12 cellular contexts compared by ENCODE assay signal in the genomic region with DNA sequence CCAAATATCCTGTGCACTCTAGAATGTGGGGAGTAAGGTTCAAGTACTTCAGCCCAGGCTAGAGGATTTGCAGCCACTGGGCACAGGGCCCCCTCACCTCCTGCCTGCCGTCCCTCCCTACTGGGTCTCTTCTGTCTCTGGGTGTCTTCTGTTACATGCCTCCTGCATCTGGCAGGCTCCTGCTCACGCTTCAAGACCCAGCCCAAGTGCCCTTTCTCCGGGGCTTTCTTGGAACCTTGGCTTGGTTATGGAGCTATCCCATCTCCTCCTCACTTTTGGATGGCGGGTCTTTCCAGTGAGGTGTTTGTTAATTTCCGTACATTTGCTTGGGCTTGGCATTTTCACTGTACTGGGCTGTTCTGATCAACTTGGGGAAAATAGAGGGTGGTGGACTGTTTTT.
DNase-seq lines count a peak whose midpoint lies in the region; ATAC-seq and TF ChIP-seq lines count a peak whose summit lies in the region.
"Had no signal": no experiment of that assay in that cellular context is flagged by ENCODE, and none has a peak within 500 bp of the region (broad histone marks: within the 10 kb centered on the region; RNA-seq: fewer than 3 reads in every experiment).

No MANE protein-coding gene starts in this region.

- peaks cover 13% of the 10 kb centered on the region for H3K4me1 Mint-ChIP-seq in stimulated activated naive CD8-positive, alpha-beta T cell treated with anti-CD3 and anti-CD28 coated beads, Interleukin-15, Interleukin-2, amounts not matched to agents 100 ng/mL and 50 ng/mL, for 24 hours (ENCODE audit: low read depth)
- H3K4me1 Mint-ChIP-seq in stimulated activated naive CD8-positive, alpha-beta T cell treated with anti-CD3 and anti-CD28 coated beads, Interleukin-15, amount 100 ng/mL, for 72 hours: peaks cover 32% of the 10 kb centered on the region
- no peaks in the 10 kb centered on the region for H3K4me1 Mint-ChIP-seq in activated T-helper 17 cell treated with anti-CD3 and anti-CD28 coated beads, Interleukin-2, amount 50 U/mL, for 72 hours

- peak overlapping the region; percentile 52 for H3K27ac Mint-ChIP-seq in stimulated activated naive CD8-positive, alpha-beta T cell treated with anti-CD3 and anti-CD28 coated beads, Interleukin-15, Interleukin-2, amounts not matched to agents 100 ng/mL and 50 ng/mL, for 24 hours
- H3K27ac Mint-ChIP-seq in stimulated activated naive CD8-positive, alpha-beta T cell treated with anti-CD3 and anti-CD28 coated beads, Interleukin-15, amount 100 ng/mL, for 72 hours: no peak overlapping the region
- peak overlapping the region; percentile 56 for H3K27ac Mint-ChIP-seq in activated T-helper 17 cell treated with anti-CD3 and anti-CD28 coated beads, Interleukin-2, amount 50 U/mL, for 72 hours

- no peak overlapping the region for H3K4me3 ChIP-seq in esophagus muscularis mucosa
- H3K4me3 ChIP-seq: GM12878 had no signal

- H3K27me3 ChIP-seq in esophagus muscularis mucosa: no peaks in the 10 kb centered on the region
- H3K27me3 ChIP-seq: BE2C had no signal

- no peak for DNase-seq in stimulated activated naive CD8-positive, alpha-beta T cell treated with anti-CD3 and anti-CD28 coated beads, Interleukin-15, amount 100 ng/mL, for 72 hours
- DNase-seq in esophagus muscularis mucosa (ENCODE audit: extremely low spot score): peak; percentile 55
- DNase-seq in left lobe of liver (ENCODE audit: low spot score): no peak
- no peak for DNase-seq in T1000 (lab: John Stamatoyannopoulos, UW)
- no peak for DNase-seq in activated CD4-positive, CD25-positive, alpha-beta regulatory T cell (lab: John Stamatoyannopoulos, UW)
- DNase-seq: BE2C; CD4-positive, alpha-beta memory T cell; DMS79 had no signal

- H3K27ac ChIP-seq in esophagus muscularis mucosa (replicated peaks in 1 of 4): no peak overlapping the region
- H3K27ac ChIP-seq: C4-2B had no signal

- WGBS in esophagus muscularis mucosa: 98% methylated on average over 5 of the region's 5 CpGs

- H3K36me3 ChIP-seq in esophagus muscularis mucosa: peaks cover 0 to 17% (median 6%) of the 10 kb centered on the region in 4 donors
- H3K36me3 ChIP-seq: BE2C had no signal

- intact Hi-C loops in esophagus muscularis mucosa (cut with DNase I): no loop called here

- H3K4me3 Mint-ChIP-seq in stimulated activated naive CD8-positive, alpha-beta T cell treated with anti-CD3 and anti-CD28 coated beads, Interleukin-15, Interleukin-2, amounts not matched to agents 100 ng/mL and 50 ng/mL, for 24 hours: no peak overlapping the region
- no peak overlapping the region for H3K4me3 Mint-ChIP-seq in stimulated activated naive CD8-positive, alpha-beta T cell treated with anti-CD3 and anti-CD28 coated beads, Interleukin-15, amount 100 ng/mL, for 72 hours
- no peak overlapping the region for H3K4me3 Mint-ChIP-seq in activated T-helper 17 cell treated with anti-CD3 and anti-CD28 coated beads, Interleukin-2, amount 50 U/mL, for 72 hours
- H3K4me3 Mint-ChIP-seq: CD4-positive, alpha-beta memory T cell had no signal

- no peaks in the 10 kb centered on the region for H3K9me3 ChIP-seq in esophagus muscularis mucosa
- H3K9me3 ChIP-seq: BE2C had no signal

- ATAC-seq in stimulated activated naive CD8-positive, alpha-beta T cell treated with anti-CD3 and anti-CD28 coated beads, Interleukin-15, amount 100 ng/mL, for 72 hours: no peak
- ATAC-seq in activated T-helper 17 cell treated with anti-CD3 and anti-CD28 coated beads, Interleukin-2, amount 50 U/mL, for 72 hours (replicated peaks): no peak
- no peak for ATAC-seq in left lobe of liver
- ATAC-seq: GM12878 had no signal

- no peak for TF ChIP-seq EP300 in esophagus muscularis mucosa (IDR thresholded peaks at IDR 0.05)

- TF ChIP-seq CTCF in esophagus muscularis mucosa (IDR thresholded peaks at IDR 0.05): no peak

- no peak for TF ChIP-seq POLR2A in esophagus muscularis mucosa (IDR thresholded peaks at IDR 0.05; ENCODE audit: low read depth)

- H3K36me3 Mint-ChIP-seq in stimulated activated naive CD8-positive, alpha-beta T cell treated with anti-CD3 and anti-CD28 coated beads, Interleukin-15, Interleukin-2, amounts not matched to agents 100 ng/mL and 50 ng/mL, for 24 hours (ENCODE audit: low read depth): peaks cover 16% of the 10 kb centered on the region
- H3K36me3 Mint-ChIP-seq in activated T-helper 17 cell treated with anti-CD3 and anti-CD28 coated beads, Interleukin-2, amount 50 U/mL, for 72 hours (ENCODE audit: low read depth): peaks cover 5% of the 10 kb centered on the region

- H3K27me3 Mint-ChIP-seq in stimulated activated naive CD8-positive, alpha-beta T cell treated with anti-CD3 and anti-CD28 coated beads, Interleukin-15, Interleukin-2, amounts not matched to agents 100 ng/mL and 50 ng/mL, for 24 hours: no peaks in the 10 kb centered on the region
- no peaks in the 10 kb centered on the region for H3K27me3 Mint-ChIP-seq in stimulated activated naive CD8-positive, alpha-beta T cell treated with anti-CD3 and anti-CD28 coated beads, Interleukin-15, amount 100 ng/mL, for 72 hours
- H3K27me3 Mint-ChIP-seq in activated T-helper 17 cell treated with anti-CD3 and anti-CD28 coated beads, Interleukin-2, amount 50 U/mL, for 72 hours: no peaks in the 10 kb centered on the region
- H3K27me3 Mint-ChIP-seq: CD4-positive, alpha-beta memory T cell had no signal

- H3K4me1 ChIP-seq in esophagus muscularis mucosa: peaks cover 12 to 38% (median 34%) of the 10 kb centered on the region in 4 donors
- H3K4me1 ChIP-seq: BE2C had no signal

- no peaks in the 10 kb centered on the region for H3K9me3 Mint-ChIP-seq in stimulated activated naive CD8-positive, alpha-beta T cell treated with anti-CD3 and anti-CD28 coated beads, Interleukin-15, Interleukin-2, amounts not matched to agents 100 ng/mL and 50 ng/mL, for 24 hours
- no peaks in the 10 kb centered on the region for H3K9me3 Mint-ChIP-seq in stimulated activated naive CD8-positive, alpha-beta T cell treated with anti-CD3 and anti-CD28 coated beads, Interleukin-15, amount 100 ng/mL, for 72 hours
- H3K9me3 Mint-ChIP-seq in activated T-helper 17 cell treated with anti-CD3 and anti-CD28 coated beads, Interleukin-2, amount 50 U/mL, for 72 hours: no peaks in the 10 kb centered on the region
- H3K9me3 Mint-ChIP-seq: CD4-positive, alpha-beta memory T cell had no signal

Comparison
In these comparisons a context has a peak if more than half of its experiments do, and no peak if none do; other contexts are left out.
1. H3K27ac Mint-ChIP-seq: peak in stimulated activated naive CD8-positive, alpha-beta T cell treated with anti-CD3 and anti-CD28 coated beads, Interleukin-15, Interleukin-2, amounts not matched to agents 100 ng/mL and 50 ng/mL, for 24 hours (single experiment) and activated T-helper 17 cell treated with anti-CD3 and anti-CD28 coated beads, Interleukin-2, amount 50 U/mL, for 72 hours (single experiment); none in stimulated activated naive CD8-positive, alpha-beta T cell treated with anti-CD3 and anti-CD28 coated beads, Interleukin-15, amount 100 ng/mL, for 72 hours (0 of 2).